In genomic region chr1:245008761-245009160, GRCh38 we compare ENCODE assay signal across 18 cellular contexts.
DNase-seq lines count a peak whose midpoint lies in the region.
"Had no signal": no experiment of that assay in that cellular context is flagged by ENCODE, and none has a peak within 500 bp of the region (broad histone marks: within the 10 kb centered on the region; RNA-seq: fewer than 3 reads in every experiment).

No MANE protein-coding gene starts in this region.

- DNase-seq in HCEC 1CT (peak; percentile 25), M059J (ENCODE audit: low read depth) (peak; percentile 44), amniotic epithelial cell (ENCODE audit: low read depth) (peak; percentile 36), iris pigment epithelial cell (ENCODE audit: low read depth) (peak; percentile 32), NCI-H524 treated with DMSO at 0.1 percent for 48 hours (lab: John Stamatoyannopoulos, UW) (no peak), SIG-M5 (lab: John Stamatoyannopoulos, UW) (no peak), SKM-1 treated with dmso at 0.1 percent for 144 hours (lab: John Stamatoyannopoulos, UW; ENCODE audit: unreplicated experiment) (no peak)
- DNase-seq: ACHN; AML-193; DMS79 treated with DMSO at 0.1 percent for 48 hours; H9; KG1; MM.1S; NCI-H1092 treated with DMSO at 0.1 percent for 48 hours; NCI-H2081; NCI-H446 treated with DMSO at 0.1 percent for 48 hours; NK-92 treated with Interleukin-12 subunit alpha and Interleukin-12 subunit beta, amount 100 ng/mL, for 24 hours; Peyer's patch had no signal

Comparison
In these comparisons a context has a peak if more than half of its experiments do, and no peak if none do; other contexts are left out.
1. DNase-seq: peak in HCEC 1CT (single experiment), M059J (single experiment), amniotic epithelial cell (single experiment) and iris pigment epithelial cell (single experiment); none in NCI-H524 treated with DMSO at 0.1 percent for 48 hours (single experiment), SIG-M5 (single experiment) and SKM-1 treated with dmso at 0.1 percent for 144 hours (single experiment).